10 cellular contexts compared by ENCODE assay signal in the genomic region with DNA sequence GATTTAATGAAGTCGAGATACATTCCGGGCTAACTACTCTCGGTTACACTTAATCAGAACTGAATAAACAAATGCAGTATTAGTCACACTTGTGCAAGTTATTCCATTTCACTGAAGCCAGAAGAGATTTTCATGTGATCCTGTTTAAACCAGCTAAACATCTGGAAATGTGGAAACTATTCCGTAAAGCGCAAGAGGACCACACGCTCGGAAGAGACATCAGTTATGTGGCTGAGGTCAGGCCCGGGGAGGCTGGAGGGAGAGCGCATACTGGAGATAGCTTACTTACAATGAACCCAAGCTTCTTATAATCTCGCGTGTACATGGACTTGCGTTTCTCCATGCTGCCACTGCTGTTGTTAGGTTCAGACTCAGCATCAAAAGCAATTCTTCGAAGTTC.
DNase-seq lines count a peak whose midpoint lies in the region; ATAC-seq and TF ChIP-seq lines count a peak whose summit lies in the region.
"Had no signal": no experiment of that assay in that cellular context is flagged by ENCODE, and none has a peak within 500 bp of the region (broad histone marks: within the 10 kb centered on the region; RNA-seq: fewer than 3 reads in every experiment).

No MANE protein-coding gene starts in this region.

- peak overlapping the region in 3 of 5 experiments; percentile 43 to 73 (median 54) for H3K27ac Mint-ChIP-seq in brain
- H3K27ac Mint-ChIP-seq: activated T-cell treated with anti-CD3 and anti-CD28 coated beads, Interleukin-2, amount 50 U/mL, for 72 hours; T-helper 2 cell treated with Interferon-gamma antibody and Interleukin-4, amounts not matched to agents 5 μg/mL and 100 μg/mL, for 36 hours had no signal

- peak; percentile 36 to 78 for ATAC-seq in left cardiac atrium
- peak; percentile 91 for ATAC-seq in sciatic nerve
- ATAC-seq: activated T-cell treated with anti-CD3 and anti-CD28 coated beads, Interleukin-2, amount 50 U/mL, for 72 hours had no signal

- no peak for TF ChIP-seq CTCF in brain (conservative IDR thresholded peaks at IDR 0.05)

- H3K27me3 Mint-ChIP-seq in brain: no peaks in the 10 kb centered on the region

- H3K9me3 Mint-ChIP-seq in brain: peaks cover 0 to 3% (median 0%) of the 10 kb centered on the region in 5 experiments
- H3K9me3 Mint-ChIP-seq: activated T-cell treated with anti-CD3 and anti-CD28 coated beads, Interleukin-2, amount 50 U/mL, for 72 hours; T-helper 2 cell treated with Interferon-gamma antibody and Interleukin-4, amounts not matched to agents 5 μg/mL and 100 μg/mL, for 36 hours had no signal

- intact Hi-C loops in left cardiac atrium (cut with DNase I) (no loop called here), sciatic nerve (cut with DNase I) (loop anchor here (10.0 kb wide), 1 partner anchor 294 kb away; no protein-coding TSS in a partner anchor)

- DNase-seq in Ammon's horn (ENCODE audit: low spot score): peak; percentile 56
- peak; percentile 59 for DNase-seq in left cardiac atrium
- DNase-seq in sciatic nerve (ENCODE audit: low spot score): peak; percentile 79
- no peak for DNase-seq in SKM-1 treated with dmso at 0.1 percent for 144 hours (lab: John Stamatoyannopoulos, UW; ENCODE audit: unreplicated experiment)
- no peak for DNase-seq in DMS53 treated with DMSO at 0.1 percent for 48 hours (lab: John Stamatoyannopoulos, UW; ENCODE audit: unreplicated experiment)
- DNase-seq in iPS-NIHi7 (ENCODE audit: extremely low spot score): no peak
- DNase-seq in NCI-H446 treated with DMSO at 0.1 percent for 48 hours (lab: John Stamatoyannopoulos, UW): no peak
- DNase-seq: activated T-cell treated with anti-CD3 and anti-CD28 coated beads, Interleukin-2, amount 50 U/mL, for 72 hours had no signal

- peaks cover 60% of the 10 kb centered on the region for H3K4me1 Mint-ChIP-seq in brain

- peak overlapping the region in 1 of 5 experiments; percentile 35 for H3K4me3 Mint-ChIP-seq in brain
- H3K4me3 Mint-ChIP-seq: activated T-cell treated with anti-CD3 and anti-CD28 coated beads, Interleukin-2, amount 50 U/mL, for 72 hours; T-helper 2 cell treated with Interferon-gamma antibody and Interleukin-4, amounts not matched to agents 5 μg/mL and 100 μg/mL, for 36 hours had no signal

- peaks cover 4% of the 10 kb centered on the region for H3K36me3 Mint-ChIP-seq in brain

Comparison
In these comparisons a context has a peak if more than half of its experiments do, and no peak if none do; other contexts are left out.
1. DNase-seq: peak in Ammon's horn (single experiment), left cardiac atrium (single experiment) and sciatic nerve (single experiment); none in SKM-1 treated with dmso at 0.1 percent for 144 hours (single experiment), DMS53 treated with DMSO at 0.1 percent for 48 hours (single experiment), iPS-NIHi7 (single experiment) and NCI-H446 treated with DMSO at 0.1 percent for 48 hours (single experiment).